1 cellular context compared by ENCODE assay signal in genomic region chr5:157709346-157709745, GRCh38.
TF ChIP-seq lines count a peak whose summit lies in the region.

No MANE protein-coding gene starts in this region.

TF ChIP-seq in SK-N-SH, 30 proteins besides CTCF, POLR2A, EP300 and RAD21 (continued from another document):
- no peak for TF ChIP-seq PBX3 (IDR thresholded peaks at IDR 0.05)
- no peak for TF ChIP-seq SMC3 (IDR thresholded peaks at IDR 0.05; ENCODE audit: low read depth, low read length)
- TF ChIP-seq ELF1 (IDR thresholded peaks at IDR 0.05), result no peak
- TF ChIP-seq, protein P1, sequence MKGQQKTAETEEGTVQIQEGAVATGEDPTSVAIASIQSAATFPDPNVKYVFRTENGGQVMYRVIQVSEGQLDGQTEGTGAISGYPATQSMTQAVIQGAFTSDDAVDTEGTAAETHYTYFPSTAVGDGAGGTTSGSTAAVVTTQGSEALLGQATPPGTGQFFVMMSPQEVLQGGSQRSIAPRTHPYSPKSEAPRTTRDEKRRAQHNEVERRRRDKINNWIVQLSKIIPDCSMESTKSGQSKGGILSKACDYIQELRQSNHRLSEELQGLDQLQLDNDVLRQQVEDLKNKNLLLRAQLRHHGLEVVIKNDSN (IDR thresholded peaks at IDR 0.05; ENCODE audit: borderline replicate concordance, low read depth), result no peak
- TF ChIP-seq SIN3A (IDR thresholded peaks at IDR 0.05; ENCODE audit: borderline replicate concordance, low read depth, low read length), result no peak
- no peak for TF ChIP-seq RCOR1 (IDR thresholded peaks at IDR 0.05; ENCODE audit: low read length)
- no peak for TF ChIP-seq FOSL2 (IDR thresholded peaks at IDR 0.05; ENCODE audit: borderline replicate concordance, low read depth)
- no peak for TF ChIP-seq JUND (IDR thresholded peaks at IDR 0.05)
- TF ChIP-seq GATA2 (CRISPR knock-in tag; IDR thresholded peaks at IDR 0.05), result no peak
TF ChIP-seq in SK-N-SH: peak in this region for 0.
